Comparison of ENCODE assay signal across 16 cellular contexts in the genomic region with DNA sequence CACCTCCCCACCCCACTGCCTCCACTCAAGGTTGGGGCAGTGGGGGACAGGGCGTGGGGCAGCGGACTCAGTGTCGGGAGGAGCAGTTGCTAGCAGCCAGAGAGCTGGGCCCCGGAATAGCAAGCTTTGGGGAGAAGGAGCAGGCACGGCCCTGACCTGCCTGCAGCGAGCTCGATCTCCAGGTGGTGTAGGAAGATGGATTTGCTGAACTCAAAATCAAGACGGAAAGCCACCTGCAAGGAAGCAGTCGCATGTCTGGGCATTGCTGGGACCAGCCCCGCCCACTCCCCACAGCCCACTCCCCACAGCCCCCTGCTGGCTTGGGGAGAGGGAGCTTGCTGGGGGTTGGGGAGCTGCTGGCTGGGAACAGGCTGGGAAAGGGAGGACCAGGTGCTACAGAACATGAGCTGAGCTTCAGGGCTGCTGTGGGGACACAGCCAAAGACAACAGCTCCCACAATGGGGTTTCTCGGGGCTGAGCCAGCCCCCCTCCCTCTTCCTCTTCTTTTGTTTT. TPM values are rescaled to one million over a fixed set of nuclear protein-coding genes. Genes with fewer than 3 reads are reported as not detected.
A peak's percentile ranks its signal among the peaks of the same experiment; 100 is the strongest.
DNase-seq lines count a peak whose midpoint lies in the region; ATAC-seq and TF ChIP-seq lines count a peak whose summit lies in the region.
"Had no signal": no experiment of that assay in that cellular context is flagged by ENCODE, and none has a peak within 500 bp of the region (broad histone marks: within the 10 kb centered on the region; RNA-seq: fewer than 3 reads in every experiment).

No MANE protein-coding gene starts in this region.

- in situ Hi-C loops in astrocyte of the cerebellum (cut with HindIII; ENCODE audit: low sequenced_read_pairs) = no loop called here

- H3K27ac Mint-ChIP-seq in activated naive CD8-positive, alpha-beta T cell treated with anti-CD3 and anti-CD28 coated beads, Interleukin-2, amount 10 ng/mL, durations not matched to agents 7 days and 5 days = no peak overlapping the region
- no peak overlapping the region for H3K27ac Mint-ChIP-seq in activated naive CD8-positive, alpha-beta T cell treated with anti-CD3 and anti-CD28 coated beads, Interleukin-2, amount 50 U/mL, for 24 hours
- H3K27ac Mint-ChIP-seq in type B pancreatic cell = no peak overlapping the region
- H3K27ac Mint-ChIP-seq: B cell; mesothelial cell of epicardium; stimulated activated naive CD8-positive, alpha-beta T cell treated with anti-CD3 and anti-CD28 coated beads, Interleukin-15, Interleukin-2, amounts not matched to agents 100 ng/mL and 50 ng/mL, for 24 hours had no signal

- no peak overlapping the region for H3K4me3 ChIP-seq in astrocyte of the cerebellum (ENCODE audit: low read depth, low read length)
- H3K4me3 ChIP-seq: SJSA1 had no signal

- H3K27me3 Mint-ChIP-seq in activated naive CD8-positive, alpha-beta T cell treated with anti-CD3 and anti-CD28 coated beads, Interleukin-2, amount 10 ng/mL, durations not matched to agents 7 days and 5 days = no peaks in the 10 kb centered on the region
- H3K27me3 Mint-ChIP-seq in activated naive CD8-positive, alpha-beta T cell treated with anti-CD3 and anti-CD28 coated beads, Interleukin-2, amount 50 U/mL, for 24 hours = peaks cover 4% of the 10 kb centered on the region
- peaks cover 5% of the 10 kb centered on the region for H3K27me3 Mint-ChIP-seq in type B pancreatic cell
- H3K27me3 Mint-ChIP-seq: stimulated activated naive CD8-positive, alpha-beta T cell treated with anti-CD3 and anti-CD28 coated beads, Interleukin-15, Interleukin-2, amounts not matched to agents 100 ng/mL and 50 ng/mL, for 24 hours had no signal

- H3K4me3 Mint-ChIP-seq in activated naive CD8-positive, alpha-beta T cell treated with anti-CD3 and anti-CD28 coated beads, Interleukin-2, amount 10 ng/mL, durations not matched to agents 7 days and 5 days = no peak overlapping the region
- no peak overlapping the region for H3K4me3 Mint-ChIP-seq in activated naive CD8-positive, alpha-beta T cell treated with anti-CD3 and anti-CD28 coated beads, Interleukin-2, amount 50 U/mL, for 24 hours
- H3K4me3 Mint-ChIP-seq in type B pancreatic cell = no peak overlapping the region
- H3K4me3 Mint-ChIP-seq: B cell; mesothelial cell of epicardium; stimulated activated naive CD8-positive, alpha-beta T cell treated with anti-CD3 and anti-CD28 coated beads, Interleukin-15, Interleukin-2, amounts not matched to agents 100 ng/mL and 50 ng/mL, for 24 hours had no signal

- TF ChIP-seq CTCF in astrocyte of the cerebellum (IDR thresholded peaks at IDR 0.05; ENCODE audit: low read depth, low read length, missing control alignments) (no peak), type B pancreatic cell (conservative IDR thresholded peaks at IDR 0.05) (no peak)

- POLR2A ChIA-PET in activated naive CD8-positive, alpha-beta T cell treated with anti-CD3 and anti-CD28 coated beads, Interleukin-2, amount 10 ng/mL, durations not matched to agents 7 days and 5 days (lab: Charles Lee) = interaction anchor here (0.6 to 0.7 kb wide), 2 partner anchors 10 to 37 kb away, joined by 3 to 4 read pairs; no protein-coding TSS in a partner anchor

- no peaks in the 10 kb centered on the region for H3K4me1 Mint-ChIP-seq in activated naive CD8-positive, alpha-beta T cell treated with anti-CD3 and anti-CD28 coated beads, Interleukin-2, amount 10 ng/mL, durations not matched to agents 7 days and 5 days
- no peaks in the 10 kb centered on the region for H3K4me1 Mint-ChIP-seq in activated naive CD8-positive, alpha-beta T cell treated with anti-CD3 and anti-CD28 coated beads, Interleukin-2, amount 50 U/mL, for 24 hours
- peaks cover 16% of the 10 kb centered on the region for H3K4me1 Mint-ChIP-seq in type B pancreatic cell (ENCODE audit: unreplicated experiment)
- H3K4me1 Mint-ChIP-seq: B cell had no signal

- H3K36me3 Mint-ChIP-seq in activated naive CD8-positive, alpha-beta T cell treated with anti-CD3 and anti-CD28 coated beads, Interleukin-2, amount 10 ng/mL, durations not matched to agents 7 days and 5 days = no peaks in the 10 kb centered on the region
- no peaks in the 10 kb centered on the region for H3K36me3 Mint-ChIP-seq in activated naive CD8-positive, alpha-beta T cell treated with anti-CD3 and anti-CD28 coated beads, Interleukin-2, amount 50 U/mL, for 24 hours (ENCODE audit: low read depth)
- no peaks in the 10 kb centered on the region for H3K36me3 Mint-ChIP-seq in type B pancreatic cell
- H3K36me3 Mint-ChIP-seq: mesothelial cell of epicardium had no signal

- ATAC-seq in activated naive CD8-positive, alpha-beta T cell treated with anti-CD3 and anti-CD28 coated beads, Interleukin-2, amount 10 ng/mL, durations not matched to agents 7 days and 5 days (ENCODE audit: low read depth) = no peak
- ATAC-seq in activated naive CD8-positive, alpha-beta T cell treated with anti-CD3 and anti-CD28 coated beads, Interleukin-2, amount 50 U/mL, for 24 hours = no peak
- no peak for ATAC-seq in HG03025 (IDR thresholded peaks at IDR 0.05; ENCODE audit: low FRiP score, unreplicated experiment)

- H3K9me3 Mint-ChIP-seq in activated naive CD8-positive, alpha-beta T cell treated with anti-CD3 and anti-CD28 coated beads, Interleukin-2, amount 10 ng/mL, durations not matched to agents 7 days and 5 days = no peaks in the 10 kb centered on the region
- no peaks in the 10 kb centered on the region for H3K9me3 Mint-ChIP-seq in activated naive CD8-positive, alpha-beta T cell treated with anti-CD3 and anti-CD28 coated beads, Interleukin-2, amount 50 U/mL, for 24 hours
- no peaks in the 10 kb centered on the region for H3K9me3 Mint-ChIP-seq in type B pancreatic cell
- H3K9me3 Mint-ChIP-seq: mesothelial cell of epicardium; stimulated activated naive CD8-positive, alpha-beta T cell treated with anti-CD3 and anti-CD28 coated beads, Interleukin-15, Interleukin-2, amounts not matched to agents 100 ng/mL and 50 ng/mL, for 24 hours had no signal

- peak; percentile 17 for DNase-seq in activated naive CD8-positive, alpha-beta T cell treated with anti-CD3 and anti-CD28 coated beads, Interleukin-2, amount 10 ng/mL, durations not matched to agents 7 days and 5 days
- DNase-seq in activated naive CD8-positive, alpha-beta T cell treated with anti-CD3 and anti-CD28 coated beads, Interleukin-2, amount 50 U/mL, for 24 hours = no peak
- peak; percentile 49 for DNase-seq in astrocyte of the cerebellum (ENCODE audit: low read depth)
- DNase-seq in iPS-NIHi7 (ENCODE audit: extremely low spot score) = peak; percentile 42
- DNase-seq in type B pancreatic cell (ENCODE audit: extremely low spot score, unreplicated experiment) = peak; percentile 64
- DNase-seq in NCI-H1436 (lab: John Stamatoyannopoulos, UW) = no peak
- DNase-seq in AG08396 (ENCODE audit: low spot score) = no peak
- DNase-seq: activated T-cell treated with anti-CD3 and anti-CD28 coated beads for 4 hours; anterior cingulate cortex; NCI-H748 treated with DMSO at 0.1 percent for 48 hours; stimulated activated CD4-positive, alpha-beta T cell treated with anti-CD3 and anti-CD28 coated beads, Interleukin-4, amount 100 ng/mL, for 4 hours had no signal

RNA-seq across cellular contexts. Expression of gene FEM1B, which starts 38.0 kb away (rescaled TPM):
- total RNA-seq in activated naive CD8-positive, alpha-beta T cell treated with anti-CD3 and anti-CD28 coated beads, Interleukin-2, amount 10 ng/mL, durations not matched to agents 7 days and 5 days = 10 to 100 TPM; 51.9 to 54.0 TPM
- 54.2 and 63.1 TPM in 2 replicates for total RNA-seq in type B pancreatic cell (ENCODE audit: low replicate concordance)

Comparison
In these comparisons a context has a peak if more than half of its experiments do, and no peak if none do; other contexts are left out.
1. DNase-seq: peak in activated naive CD8-positive, alpha-beta T cell treated with anti-CD3 and anti-CD28 coated beads, Interleukin-2, amount 10 ng/mL, durations not matched to agents 7 days and 5 days (single experiment), astrocyte of the cerebellum (single experiment), iPS-NIHi7 (single experiment) and type B pancreatic cell (single experiment); none in activated naive CD8-positive, alpha-beta T cell treated with anti-CD3 and anti-CD28 coated beads, Interleukin-2, amount 50 U/mL, for 24 hours (single experiment), NCI-H1436 (single experiment) and AG08396 (single experiment).